2 cellular contexts compared by ENCODE assay signal in genomic region chr20:43959079-43959919, GRCh38.
TF ChIP-seq lines count a peak whose summit lies in the region.

No MANE protein-coding gene starts in this region.

TF ChIP-seq in endothelial cell of umbilical vein, 7 proteins besides CTCF, POLR2A, EP300 and RAD21 (continued from another document):
- TF ChIP-seq POLR2AphosphoS5 (IDR thresholded peaks at IDR 0.05; ENCODE audit: insufficient read depth, low read depth, low read length) (peak; percentile 24), MYC (IDR thresholded peaks at IDR 0.05; ENCODE audit: low read depth, low read length) (no peak), FOS (IDR thresholded peaks at IDR 0.05; ENCODE audit: borderline replicate concordance, insufficient read depth, low read length) (no peak), GATA2 (IDR thresholded peaks at IDR 0.05; ENCODE audit: insufficient read depth, insufficient read length, low read depth, low read length) (peak; percentile 57), EZH2 (IDR thresholded peaks at IDR 0.05; ENCODE audit: borderline replicate concordance, low read depth, low read length, severe bottlenecking) (no peak)
- TF ChIP-seq, protein P1, sequence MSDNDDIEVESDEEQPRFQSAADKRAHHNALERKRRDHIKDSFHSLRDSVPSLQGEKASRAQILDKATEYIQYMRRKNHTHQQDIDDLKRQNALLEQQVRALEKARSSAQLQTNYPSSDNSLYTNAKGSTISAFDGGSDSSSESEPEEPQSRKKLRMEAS (IDR thresholded peaks at IDR 0.05; ENCODE audit: insufficient read depth, insufficient read length) = no peak

TF ChIP-seq in HEK293T, 16 proteins besides CTCF, POLR2A, EP300 and RAD21 (continued from another document):
- no peak for TF ChIP-seq L3MBTL2 (conservative IDR thresholded peaks at IDR 0.05)
- TF ChIP-seq FOXM1 (IDR thresholded peaks at IDR 0.05; ENCODE audit: borderline replicate concordance) = no peak
- TF ChIP-seq SP1 (IDR thresholded peaks at IDR 0.05) = no peak
- no peak for TF ChIP-seq FOXA1 (IDR thresholded peaks at IDR 0.05)
- no peak for TF ChIP-seq HDGF (IDR thresholded peaks at IDR 0.05; ENCODE audit: borderline replicate concordance)
- TF ChIP-seq TARDBP (IDR thresholded peaks at IDR 0.05) = no peak
- no peak for TF ChIP-seq BHLHE40 (IDR thresholded peaks at IDR 0.05; ENCODE audit: borderline replicate concordance)
TF ChIP-seq in HEK293T: peak in this region for 0.
